ENCODE assay signal across 7 cellular contexts in genomic region chr16:86322840-86323239, GRCh38.
"Had no signal": no experiment of that assay in that cellular context is flagged by ENCODE, and none has a peak within 500 bp of the region (broad histone marks: within the 10 kb centered on the region; RNA-seq: fewer than 3 reads in every experiment).

No MANE protein-coding gene starts in this region.

- H3K4me3 ChIP-seq: GM23338 had no signal

- H2AFZ ChIP-seq: GM23338 had no signal

- FAIRE-seq: H1, H54, HTR-8/SVneo had no signal

- H3K27ac Mint-ChIP-seq: GM23338 had no signal

- H3K4me1 Mint-ChIP-seq: GM23338, H9 had no signal

- H3K4me3 Mint-ChIP-seq: GM23338, H9 had no signal

- H3K4me2 ChIP-seq: GM23338 had no signal

- ATAC-seq: GM23338 had no signal

- DNase-seq: H9, HCEC 1CT had no signal

- H3K36me3 Mint-ChIP-seq: IgD-negative memory B cell had no signal
